In the genomic region with DNA sequence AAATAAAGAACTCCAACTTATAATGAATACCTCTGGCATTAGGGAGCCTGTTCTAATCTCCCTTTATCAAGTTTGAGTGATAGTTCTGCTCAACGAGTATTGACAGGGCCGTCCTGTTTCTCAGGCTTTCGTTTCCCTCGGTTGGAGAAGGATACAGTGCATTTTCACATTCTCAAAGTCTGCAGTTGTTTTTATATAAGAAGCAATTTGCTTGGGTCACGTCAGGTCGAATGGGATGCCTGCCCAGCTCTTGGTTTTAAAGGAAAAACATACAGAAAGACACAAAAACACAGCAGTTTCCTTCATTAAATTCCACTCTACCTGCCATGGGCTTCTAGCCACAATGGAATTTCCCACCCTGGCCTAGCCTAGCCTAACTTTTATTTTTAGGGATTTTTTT, we compare ENCODE assay signal across 11 cellular contexts.
DNase-seq lines count a peak whose midpoint lies in the region; ATAC-seq, FAIRE-seq and TF ChIP-seq lines count a peak whose summit lies in the region.
"Had no signal": no experiment of that assay in that cellular context is flagged by ENCODE, and none has a peak within 500 bp of the region (broad histone marks: within the 10 kb centered on the region; RNA-seq: fewer than 3 reads in every experiment).

No MANE protein-coding gene starts in this region.

- peak in 3 of 4 donors; percentile 35 to 70 (median 37) for ATAC-seq in pancreas
- no peak for ATAC-seq in activated CD4-positive, CD25-positive, alpha-beta regulatory T cell treated with anti-CD3 and anti-CD28 coated beads, Interleukin-2, amount 50 U/mL, for 24 hours

- H3K27me3 Mint-ChIP-seq in progenitor cell of endocrine pancreas: no peaks in the 10 kb centered on the region
- H3K27me3 Mint-ChIP-seq: activated naive CD8-positive, alpha-beta T cell treated with anti-CD3 and anti-CD28 coated beads, Interleukin-2, amount 10 ng/mL, durations not matched to agents 7 days and 5 days had no signal

- WGBS in pancreas, 2 donors: 8 to 9% methylated on average over 6 of the region's 6 CpGs

- peak overlapping the region in 2 of 4 donors; percentile 9 to 17 for H3K27ac ChIP-seq in pancreas
- peak overlapping the region in 2 of 4 donors; percentile 8 to 50 for H3K27ac ChIP-seq in Peyer's patch

- H3K36me3 ChIP-seq in adipocyte (ENCODE audit: control insufficient read depth, insufficient read depth, low read length, severe bottlenecking) (no peaks in the 10 kb centered on the region), pancreas (no peaks in the 10 kb centered on the region), Peyer's patch (no peaks in the 10 kb centered on the region)
- H3K36me3 ChIP-seq: BLaER1 treated with 17β-estradiol and CSF1 and Interleukin-3, amounts not matched to agents 10 nM and 100 nM had no signal

- H3K4me1 Mint-ChIP-seq in progenitor cell of endocrine pancreas (ENCODE audit: low read depth): peaks cover 13% of the 10 kb centered on the region
- H3K4me1 Mint-ChIP-seq: activated naive CD8-positive, alpha-beta T cell treated with anti-CD3 and anti-CD28 coated beads, Interleukin-2, amount 10 ng/mL, durations not matched to agents 7 days and 5 days had no signal

- intact Hi-C loops in pancreas (cut with DNase I): no loop called here

- FAIRE-seq in pancreas (lab: Jason Lieb, UNC): no peak

- H3K36me3 Mint-ChIP-seq in progenitor cell of endocrine pancreas (ENCODE audit: insufficient read depth): peaks cover 1% of the 10 kb centered on the region

- H3K4me3 ChIP-seq in adipocyte (ENCODE audit: low read length): peak overlapping the region; percentile 76
- H3K4me3 ChIP-seq in pancreas: no peak overlapping the region
- H3K4me3 ChIP-seq in Peyer's patch: no peak overlapping the region
- H3K4me3 ChIP-seq: BLaER1 treated with 17β-estradiol and CSF1 and Interleukin-3, amounts not matched to agents 10 nM and 100 nM had no signal

- H3K9ac ChIP-seq in adipocyte (ENCODE audit: low read length): peak overlapping the region; percentile 78

- H3K27ac Mint-ChIP-seq in progenitor cell of endocrine pancreas: no peak overlapping the region
- H3K27ac Mint-ChIP-seq: activated naive CD8-positive, alpha-beta T cell treated with anti-CD3 and anti-CD28 coated beads, Interleukin-2, amount 10 ng/mL, durations not matched to agents 7 days and 5 days had no signal

- no peak for TF ChIP-seq CTCF in AG09319 (IDR thresholded peaks at IDR 0.05; ENCODE audit: low read depth, low read length)
- TF ChIP-seq CTCF in pancreas (IDR thresholded peaks at IDR 0.05): no peak
- TF ChIP-seq CTCF in Peyer's patch (IDR thresholded peaks at IDR 0.05): no peak
- TF ChIP-seq CTCF in progenitor cell of endocrine pancreas (IDR thresholded peaks at IDR 0.05; ENCODE audit: unreplicated experiment): no peak

- H3K9me3 ChIP-seq in adipocyte (ENCODE audit: control insufficient read depth, low read length) (no peaks in the 10 kb centered on the region), pancreas (no peaks in the 10 kb centered on the region), Peyer's patch (no peaks in the 10 kb centered on the region)

- H3K4me1 ChIP-seq in adipocyte (ENCODE audit: control insufficient read depth, insufficient read depth, low read length): peaks cover 20% of the 10 kb centered on the region
- H3K4me1 ChIP-seq in pancreas: peaks cover 7 to 17% (median 13%) of the 10 kb centered on the region in 3 donors
- peaks cover 0 to 4% (median 0%) of the 10 kb centered on the region in 4 donors for H3K4me1 ChIP-seq in Peyer's patch

- DNase-seq in AG09319 (ENCODE audit: extremely low read depth, low read depth): peak; percentile 23
- peak; percentile 78 for DNase-seq in adipocyte (ENCODE audit: low read depth)
- DNase-seq in glomerular visceral epithelial cell (ENCODE audit: extremely low spot score): peak; percentile 10
- DNase-seq in pancreas: peak in 1 of 6 donors; percentile 30
- DNase-seq in Peyer's patch: no peak
- no peak for DNase-seq in progenitor cell of endocrine pancreas (ENCODE audit: low spot score, unreplicated experiment)
- DNase-seq in inferior parietal cortex (ENCODE audit: extremely low spot score): no peak
- DNase-seq: activated naive CD8-positive, alpha-beta T cell treated with anti-CD3 and anti-CD28 coated beads, Interleukin-2, amount 10 ng/mL, durations not matched to agents 7 days and 5 days; occipital lobe had no signal

- H3K27me3 ChIP-seq in adipocyte (replicated peaks; ENCODE audit: control insufficient read depth, insufficient read depth, low read length): no peaks in the 10 kb centered on the region
- H3K27me3 ChIP-seq in pancreas: no peaks in the 10 kb centered on the region
- H3K27me3 ChIP-seq in Peyer's patch: no peaks in the 10 kb centered on the region
- H3K27me3 ChIP-seq: BLaER1 treated with 17β-estradiol and CSF1 and Interleukin-3, amounts not matched to agents 10 nM and 100 nM had no signal

- H3K4me3 Mint-ChIP-seq in progenitor cell of endocrine pancreas (ENCODE audit: low read depth): no peak overlapping the region
- H3K4me3 Mint-ChIP-seq: activated naive CD8-positive, alpha-beta T cell treated with anti-CD3 and anti-CD28 coated beads, Interleukin-2, amount 10 ng/mL, durations not matched to agents 7 days and 5 days had no signal

- peaks cover 8% of the 10 kb centered on the region for H3K9me3 Mint-ChIP-seq in progenitor cell of endocrine pancreas (ENCODE audit: low read depth)

- no peak for TF ChIP-seq POLR2A in Peyer's patch (IDR thresholded peaks at IDR 0.05)

Comparison
In these comparisons a context has a peak if more than half of its experiments do, and no peak if none do; other contexts are left out.
1. DNase-seq: peak in AG09319 (single experiment), adipocyte (single experiment) and glomerular visceral epithelial cell (single experiment); none in Peyer's patch (0 of 3), progenitor cell of endocrine pancreas (single experiment) and inferior parietal cortex (single experiment).
2. ATAC-seq: peak in pancreas (3 of 4); none in activated CD4-positive, CD25-positive, alpha-beta regulatory T cell treated with anti-CD3 and anti-CD28 coated beads, Interleukin-2, amount 50 U/mL, for 24 hours (0 of 2).